ENCODE assay signal across 8 cellular contexts in the genomic region with DNA sequence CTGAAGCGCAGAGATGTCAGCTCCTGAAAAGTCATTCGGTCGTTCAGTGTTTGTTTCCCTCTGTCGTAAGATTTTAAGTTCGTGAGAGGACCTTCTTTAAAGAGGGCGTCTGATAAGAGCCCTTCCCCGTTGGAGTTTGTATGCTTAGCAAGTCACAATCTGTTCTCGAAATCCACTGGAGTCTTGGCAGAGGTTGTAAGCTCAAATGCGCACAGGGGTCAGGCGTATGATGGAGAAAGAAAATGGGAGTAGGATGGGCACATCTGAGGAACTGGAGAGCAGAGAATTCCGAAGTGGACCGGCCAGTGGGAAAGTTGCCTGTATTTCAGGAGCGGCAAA. TPM values are rescaled to one million over a fixed set of nuclear protein-coding genes. Genes with fewer than 3 reads are reported as not detected.
DNase-seq lines count a peak whose midpoint lies in the region; ATAC-seq, FAIRE-seq and TF ChIP-seq lines count a peak whose summit lies in the region.

No MANE protein-coding gene starts in this region.

- 4 to 12% methylated on average over 5 to 6 of the region's 13 CpGs for WGBS in gastroesophageal sphincter (ENCODE audit: low coverage in 1 of 2), 2 donors

- H3K4me3 Mint-ChIP-seq in WTC11 (peak overlapping the region; percentile 88), osteocyte (ENCODE audit: unreplicated experiment) (peak overlapping the region; percentile 95)

- H3K4me1 Mint-ChIP-seq in WTC11, result peaks cover 53% of the 10 kb centered on the region
- peaks cover 10% of the 10 kb centered on the region for H3K4me1 Mint-ChIP-seq in osteocyte (ENCODE audit: unreplicated experiment)

- peaks cover 34% of the 10 kb centered on the region for H3K36me3 Mint-ChIP-seq in WTC11
- peaks cover 12% of the 10 kb centered on the region for H3K36me3 Mint-ChIP-seq in osteocyte (ENCODE audit: unreplicated experiment)

- no peaks in the 10 kb centered on the region for H3K27me3 ChIP-seq in gastroesophageal sphincter

- DNase-seq in Ammon's horn (ENCODE audit: low spot score) (peak; percentile 44), WTC11 (ENCODE audit: low spot score) (no peak), osteocyte (ENCODE audit: extremely low spot score, unreplicated experiment) (no peak), GM19239 (ENCODE audit: insufficient read length, low spot score) (no peak), NCI-H146 treated with DMSO at 0.1 percent for 48 hours (lab: John Stamatoyannopoulos, UW; ENCODE audit: unreplicated experiment) (no peak)

- peaks cover 0 to 7% (median 0%) of the 10 kb centered on the region in 3 donors for H3K9me3 ChIP-seq in gastroesophageal sphincter

- peaks cover 0 to 28% (median 6%) of the 10 kb centered on the region in 3 donors for H3K4me1 ChIP-seq in gastroesophageal sphincter

- peaks cover 29% of the 10 kb centered on the region for H3K9me3 Mint-ChIP-seq in WTC11
- H3K9me3 Mint-ChIP-seq in osteocyte (ENCODE audit: unreplicated experiment), result peaks cover 15% of the 10 kb centered on the region

- FAIRE-seq in GM19239 (lab: Jason Lieb, UNC), result no peak

- peak overlapping the region; percentile 73 to 95 (median 89) for H3K27ac ChIP-seq in gastroesophageal sphincter

- H3K36me3 ChIP-seq in gastroesophageal sphincter, result peaks cover 0 to 11% of the 10 kb centered on the region in 2 donors

- POLR2A ChIA-PET in WTC11 (lab: Charles Lee), result interaction anchor here (1.2 kb wide), 1 partner anchor 465 kb away, joined by 3 read pairs; no protein-coding TSS in a partner anchor

- H3K27ac Mint-ChIP-seq in WTC11 (peak overlapping the region; percentile 83), osteocyte (ENCODE audit: unreplicated experiment) (peak overlapping the region; percentile 81)

- no peaks in the 10 kb centered on the region; the same call in 1 of the 2 replicates for H3K27me3 Mint-ChIP-seq in WTC11 (ENCODE audit: low read depth)
- H3K27me3 Mint-ChIP-seq in osteocyte (ENCODE audit: unreplicated experiment), result no peaks in the 10 kb centered on the region

- CTCF ChIA-PET in WTC11 (lab: Charles Lee), result interaction anchor here (1.2 to 2.6 kb wide), 4 partner anchors 17 to 465 kb away, joined by 4 to 11 read pairs (median 5); partner anchors contain the start of gene DTWD2

- TF ChIP-seq POLR2A in gastroesophageal sphincter (IDR thresholded peaks at IDR 0.05), result no peak

- ATAC-seq in GM19023 (IDR thresholded peaks at IDR 0.05; ENCODE audit: unreplicated experiment), result peak; percentile 7
- ATAC-seq in HG03457 (IDR thresholded peaks at IDR 0.05; ENCODE audit: unreplicated experiment), result peak; percentile 3
- ATAC-seq in WTC11, result no peak; the same call in 1 of the 2 replicates
- peak; percentile 58 for ATAC-seq in gastroesophageal sphincter

- no peak for TF ChIP-seq EP300 in gastroesophageal sphincter (IDR thresholded peaks at IDR 0.05)

- no peak for TF ChIP-seq CTCF in WTC11 (IDR thresholded peaks at IDR 0.05)
- no peak for TF ChIP-seq CTCF in gastroesophageal sphincter (IDR thresholded peaks at IDR 0.05)
- TF ChIP-seq CTCF in osteocyte (IDR thresholded peaks at IDR 0.05), result no peak

- H3K4me3 ChIP-seq in gastroesophageal sphincter, result peak overlapping the region; percentile 88 to 97

TF ChIP-seq in WTC11, 78 proteins besides CTCF, POLR2A, EP300 and RAD21:
- TF ChIP-seq GTF2I (CRISPR knock-in tag; conservative IDR thresholded peaks at IDR 0.05), result no peak
- TF ChIP-seq, protein P1, sequence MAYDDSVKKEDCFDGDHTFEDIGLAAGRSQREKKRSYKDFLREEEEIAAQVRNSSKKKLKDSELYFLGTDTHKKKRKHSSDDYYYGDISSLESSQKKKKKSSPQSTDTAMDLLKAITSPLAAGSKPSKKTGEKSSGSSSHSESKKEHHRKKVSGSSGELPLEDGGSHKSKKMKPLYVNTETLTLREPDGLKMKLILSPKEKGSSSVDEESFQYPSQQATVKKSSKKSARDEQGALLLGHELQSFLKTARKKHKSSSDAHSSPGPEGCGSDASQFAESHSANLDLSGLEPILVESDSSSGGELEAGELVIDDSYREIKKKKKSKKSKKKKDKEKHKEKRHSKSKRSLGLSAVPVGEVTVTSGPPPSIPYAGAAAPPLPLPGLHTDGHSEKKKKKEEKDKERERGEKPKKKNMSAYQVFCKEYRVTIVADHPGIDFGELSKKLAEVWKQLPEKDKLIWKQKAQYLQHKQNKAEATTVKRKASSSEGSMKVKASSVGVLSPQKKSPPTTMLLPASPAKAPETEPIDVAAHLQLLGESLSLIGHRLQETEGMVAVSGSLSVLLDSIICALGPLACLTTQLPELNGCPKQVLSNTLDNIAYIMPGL (CRISPR knock-in tag; IDR thresholded peaks at IDR 0.05), result no peak
- no peak for TF ChIP-seq ZMAT4 (CRISPR knock-in tag; IDR thresholded peaks at IDR 0.05)
- TF ChIP-seq FOXP1 (CRISPR knock-in tag; IDR thresholded peaks at IDR 0.05; ENCODE audit: borderline replicate concordance), result no peak
- no peak for TF ChIP-seq CREM (CRISPR knock-in tag; IDR thresholded peaks at IDR 0.05)
- no peak for TF ChIP-seq IRF2 (CRISPR knock-in tag; IDR thresholded peaks at IDR 0.05; ENCODE audit: borderline replicate concordance, low read depth)
- TF ChIP-seq, protein P2, sequence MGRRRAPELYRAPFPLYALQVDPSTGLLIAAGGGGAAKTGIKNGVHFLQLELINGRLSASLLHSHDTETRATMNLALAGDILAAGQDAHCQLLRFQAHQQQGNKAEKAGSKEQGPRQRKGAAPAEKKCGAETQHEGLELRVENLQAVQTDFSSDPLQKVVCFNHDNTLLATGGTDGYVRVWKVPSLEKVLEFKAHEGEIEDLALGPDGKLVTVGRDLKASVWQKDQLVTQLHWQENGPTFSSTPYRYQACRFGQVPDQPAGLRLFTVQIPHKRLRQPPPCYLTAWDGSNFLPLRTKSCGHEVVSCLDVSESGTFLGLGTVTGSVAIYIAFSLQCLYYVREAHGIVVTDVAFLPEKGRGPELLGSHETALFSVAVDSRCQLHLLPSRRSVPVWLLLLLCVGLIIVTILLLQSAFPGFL (CRISPR knock-in tag; IDR thresholded peaks at IDR 0.05; ENCODE audit: borderline replicate concordance), result no peak
- TF ChIP-seq RORB (CRISPR knock-in tag; IDR thresholded peaks at IDR 0.05), result no peak
- TF ChIP-seq NR3C1 (CRISPR knock-in tag; conservative IDR thresholded peaks at IDR 0.05; ENCODE audit: low read depth), result no peak
- TF ChIP-seq GABPB1 (CRISPR knock-in tag; IDR thresholded peaks at IDR 0.05), result no peak
- no peak for TF ChIP-seq CDX4 (CRISPR knock-in tag; IDR thresholded peaks at IDR 0.05; ENCODE audit: borderline replicate concordance)
- no peak for TF ChIP-seq ELF4 (CRISPR knock-in tag; IDR thresholded peaks at IDR 0.05; ENCODE audit: low read depth)
TF ChIP-seq in WTC11: peak in this region for 0.

RNA-seq across cellular contexts. Expression of gene HSD17B4, which starts 0.7 kb away (rescaled TPM):
- 362 to 409 TPM (median 407 TPM) in 3 replicates for total RNA-seq in WTC11 (2021)
- 100 to 1,000 TPM in 1 of 4 donors, 10 to 100 TPM in 3; 69.4 to 108 (median 97.2) TPM for total RNA-seq in gastroesophageal sphincter
- total RNA-seq in osteocyte, result 100 and 127 TPM in 2 replicates
